Comparison of ENCODE assay signal across 1 cellular context in the genomic region with DNA sequence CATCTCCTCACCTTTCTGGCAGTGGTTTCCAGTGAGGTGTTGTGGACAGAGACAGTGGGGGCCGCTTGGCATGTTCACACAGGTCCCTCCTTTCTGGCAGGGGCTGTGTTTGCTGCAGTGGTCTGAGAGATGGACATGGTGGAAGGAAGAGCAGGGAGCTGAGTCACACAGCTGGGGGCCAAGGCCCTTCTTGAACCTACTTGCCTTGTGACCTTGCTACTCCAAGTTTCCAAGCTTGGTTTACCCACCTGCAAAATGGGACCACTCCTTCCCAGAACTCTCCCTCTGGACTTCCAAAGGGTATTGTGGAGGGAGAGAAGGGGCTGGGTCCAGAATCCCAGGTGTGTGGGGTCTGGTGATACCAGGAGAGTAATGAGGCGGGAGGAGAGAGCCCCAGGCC.
TF ChIP-seq lines count a peak whose summit lies in the region.

No MANE protein-coding gene starts in this region.

TF ChIP-seq in HEK293T, 16 proteins besides CTCF, POLR2A, EP300 and RAD21 (continued from another document):
- TF ChIP-seq CTBP1 (IDR thresholded peaks at IDR 0.05; ENCODE audit: borderline replicate concordance): no peak
- TF ChIP-seq FOXK2 (IDR thresholded peaks at IDR 0.05): no peak
- TF ChIP-seq BHLHE40 (IDR thresholded peaks at IDR 0.05; ENCODE audit: borderline replicate concordance): no peak
- no peak for TF ChIP-seq HDGF (IDR thresholded peaks at IDR 0.05; ENCODE audit: borderline replicate concordance)
- TF ChIP-seq ZNF384 (IDR thresholded peaks at IDR 0.05): no peak
